1 cellular context compared by ENCODE assay signal in the genomic region with DNA sequence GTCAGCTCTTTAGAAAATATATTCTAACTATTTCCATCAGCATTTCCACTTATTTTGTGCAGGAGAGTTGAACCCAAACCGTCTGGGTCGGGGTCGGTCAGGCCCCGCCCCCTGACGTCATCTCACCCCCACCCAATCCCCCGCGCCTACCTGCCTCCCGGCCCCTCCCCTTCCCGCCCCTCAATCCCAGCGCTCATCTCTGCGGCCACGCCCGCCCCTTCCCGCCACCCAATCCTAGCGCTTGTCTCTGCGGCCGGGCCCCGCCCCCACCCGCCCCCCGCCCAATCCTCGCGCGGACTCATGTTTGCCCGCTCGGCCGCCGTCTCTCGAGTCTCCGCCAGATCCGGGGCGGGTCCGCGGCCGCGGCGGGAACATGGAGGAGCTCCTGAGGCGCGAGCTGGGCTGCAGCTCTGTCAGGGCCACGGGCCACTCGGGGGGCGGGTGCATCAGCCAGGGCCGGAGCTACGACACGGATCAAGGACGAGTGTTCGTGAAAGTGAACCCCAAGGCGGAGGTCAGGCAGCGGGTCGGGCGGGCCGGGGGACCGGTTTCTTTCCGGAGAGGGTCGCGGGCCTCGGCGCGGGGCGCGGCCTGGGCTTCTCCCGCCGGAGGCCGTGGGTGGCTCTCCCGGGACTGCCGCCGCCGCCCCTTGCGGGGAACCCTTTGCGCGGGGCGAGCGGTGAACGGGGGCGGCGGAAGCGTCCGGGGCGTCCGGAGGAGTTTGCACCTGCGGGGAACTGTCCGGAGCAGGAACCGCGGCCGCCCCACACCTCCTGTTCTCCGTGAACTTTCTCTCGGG.
TF ChIP-seq lines count a peak whose summit lies in the region.

A gene with protein sequence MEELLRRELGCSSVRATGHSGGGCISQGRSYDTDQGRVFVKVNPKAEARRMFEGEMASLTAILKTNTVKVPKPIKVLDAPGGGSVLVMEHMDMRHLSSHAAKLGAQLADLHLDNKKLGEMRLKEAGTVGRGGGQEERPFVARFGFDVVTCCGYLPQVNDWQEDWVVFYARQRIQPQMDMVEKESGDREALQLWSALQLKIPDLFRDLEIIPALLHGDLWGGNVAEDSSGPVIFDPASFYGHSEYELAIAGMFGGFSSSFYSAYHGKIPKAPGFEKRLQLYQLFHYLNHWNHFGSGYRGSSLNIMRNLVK (plus strand): TSS at position 324 of the 799 bp plus-strand sequence. CDS start 50 bp downstream, at position 374.

TF ChIP-seq in HepG2, 621 proteins besides CTCF, POLR2A, EP300 and RAD21 (continued from another document and continues in another):
- TF ChIP-seq, protein P1, sequence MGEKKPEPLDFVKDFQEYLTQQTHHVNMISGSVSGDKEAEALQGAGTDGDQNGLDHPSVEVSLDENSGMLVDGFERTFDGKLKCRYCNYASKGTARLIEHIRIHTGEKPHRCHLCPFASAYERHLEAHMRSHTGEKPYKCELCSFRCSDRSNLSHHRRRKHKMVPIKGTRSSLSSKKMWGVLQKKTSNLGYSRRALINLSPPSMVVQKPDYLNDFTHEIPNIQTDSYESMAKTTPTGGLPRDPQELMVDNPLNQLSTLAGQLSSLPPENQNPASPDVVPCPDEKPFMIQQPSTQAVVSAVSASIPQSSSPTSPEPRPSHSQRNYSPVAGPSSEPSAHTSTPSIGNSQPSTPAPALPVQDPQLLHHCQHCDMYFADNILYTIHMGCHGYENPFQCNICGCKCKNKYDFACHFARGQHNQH (CRISPR knock-in tag; IDR thresholded peaks at IDR 0.05): no peak
- peak; percentile 51; the same call in 1 of the 2 replicates for TF ChIP-seq ZNF558 (CRISPR knock-in tag; IDR thresholded peaks at IDR 0.05; ENCODE audit: borderline replicate concordance)
- TF ChIP-seq, protein P2, sequence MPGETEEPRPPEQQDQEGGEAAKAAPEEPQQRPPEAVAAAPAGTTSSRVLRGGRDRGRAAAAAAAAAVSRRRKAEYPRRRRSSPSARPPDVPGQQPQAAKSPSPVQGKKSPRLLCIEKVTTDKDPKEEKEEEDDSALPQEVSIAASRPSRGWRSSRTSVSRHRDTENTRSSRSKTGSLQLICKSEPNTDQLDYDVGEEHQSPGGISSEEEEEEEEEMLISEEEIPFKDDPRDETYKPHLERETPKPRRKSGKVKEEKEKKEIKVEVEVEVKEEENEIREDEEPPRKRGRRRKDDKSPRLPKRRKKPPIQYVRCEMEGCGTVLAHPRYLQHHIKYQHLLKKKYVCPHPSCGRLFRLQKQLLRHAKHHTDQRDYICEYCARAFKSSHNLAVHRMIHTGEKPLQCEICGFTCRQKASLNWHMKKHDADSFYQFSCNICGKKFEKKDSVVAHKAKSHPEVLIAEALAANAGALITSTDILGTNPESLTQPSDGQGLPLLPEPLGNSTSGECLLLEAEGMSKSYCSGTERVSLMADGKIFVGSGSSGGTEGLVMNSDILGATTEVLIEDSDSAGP (CRISPR knock-in tag; IDR thresholded peaks at IDR 0.05; ENCODE audit: borderline replicate concordance): peak; percentile 28
- no peak for TF ChIP-seq BORCS8-MEF2B (CRISPR knock-in tag; IDR thresholded peaks at IDR 0.05)
- TF ChIP-seq, protein P3, sequence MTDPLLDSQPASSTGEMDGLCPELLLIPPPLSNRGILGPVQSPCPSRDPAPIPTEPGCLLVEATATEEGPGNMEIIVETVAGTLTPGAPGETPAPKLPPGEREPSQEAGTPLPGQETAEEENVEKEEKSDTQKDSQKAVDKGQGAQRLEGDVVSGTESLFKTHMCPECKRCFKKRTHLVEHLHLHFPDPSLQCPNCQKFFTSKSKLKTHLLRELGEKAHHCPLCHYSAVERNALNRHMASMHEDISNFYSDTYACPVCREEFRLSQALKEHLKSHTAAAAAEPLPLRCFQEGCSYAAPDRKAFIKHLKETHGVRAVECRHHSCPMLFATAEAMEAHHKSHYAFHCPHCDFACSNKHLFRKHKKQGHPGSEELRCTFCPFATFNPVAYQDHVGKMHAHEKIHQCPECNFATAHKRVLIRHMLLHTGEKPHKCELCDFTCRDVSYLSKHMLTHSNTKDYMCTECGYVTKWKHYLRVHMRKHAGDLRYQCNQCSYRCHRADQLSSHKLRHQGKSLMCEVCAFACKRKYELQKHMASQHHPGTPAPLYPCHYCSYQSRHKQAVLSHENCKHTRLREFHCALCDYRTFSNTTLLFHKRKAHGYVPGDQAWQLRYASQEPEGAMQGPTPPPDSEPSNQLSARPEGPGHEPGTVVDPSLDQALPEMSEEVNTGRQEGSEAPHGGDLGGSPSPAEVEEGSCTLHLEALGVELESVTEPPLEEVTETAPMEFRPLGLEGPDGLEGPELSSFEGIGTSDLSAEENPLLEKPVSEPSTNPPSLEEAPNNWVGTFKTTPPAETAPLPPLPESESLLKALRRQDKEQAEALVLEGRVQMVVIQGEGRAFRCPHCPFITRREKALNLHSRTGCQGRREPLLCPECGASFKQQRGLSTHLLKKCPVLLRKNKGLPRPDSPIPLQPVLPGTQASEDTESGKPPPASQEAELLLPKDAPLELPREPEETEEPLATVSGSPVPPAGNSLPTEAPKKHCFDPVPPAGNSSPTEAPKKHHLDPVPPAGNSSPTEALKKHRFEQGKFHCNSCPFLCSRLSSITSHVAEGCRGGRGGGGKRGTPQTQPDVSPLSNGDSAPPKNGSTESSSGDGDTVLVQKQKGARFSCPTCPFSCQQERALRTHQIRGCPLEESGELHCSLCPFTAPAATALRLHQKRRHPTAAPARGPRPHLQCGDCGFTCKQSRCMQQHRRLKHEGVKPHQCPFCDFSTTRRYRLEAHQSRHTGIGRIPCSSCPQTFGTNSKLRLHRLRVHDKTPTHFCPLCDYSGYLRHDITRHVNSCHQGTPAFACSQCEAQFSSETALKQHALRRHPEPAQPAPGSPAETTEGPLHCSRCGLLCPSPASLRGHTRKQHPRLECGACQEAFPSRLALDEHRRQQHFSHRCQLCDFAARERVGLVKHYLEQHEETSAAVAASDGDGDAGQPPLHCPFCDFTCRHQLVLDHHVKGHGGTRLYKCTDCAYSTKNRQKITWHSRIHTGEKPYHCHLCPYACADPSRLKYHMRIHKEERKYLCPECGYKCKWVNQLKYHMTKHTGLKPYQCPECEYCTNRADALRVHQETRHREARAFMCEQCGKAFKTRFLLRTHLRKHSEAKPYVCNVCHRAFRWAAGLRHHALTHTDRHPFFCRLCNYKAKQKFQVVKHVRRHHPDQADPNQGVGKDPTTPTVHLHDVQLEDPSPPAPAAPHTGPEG (CRISPR knock-in tag; IDR thresholded peaks at IDR 0.05): peak; percentile 66; the same call in 1 of the 2 replicates
- TF ChIP-seq, protein P4, sequence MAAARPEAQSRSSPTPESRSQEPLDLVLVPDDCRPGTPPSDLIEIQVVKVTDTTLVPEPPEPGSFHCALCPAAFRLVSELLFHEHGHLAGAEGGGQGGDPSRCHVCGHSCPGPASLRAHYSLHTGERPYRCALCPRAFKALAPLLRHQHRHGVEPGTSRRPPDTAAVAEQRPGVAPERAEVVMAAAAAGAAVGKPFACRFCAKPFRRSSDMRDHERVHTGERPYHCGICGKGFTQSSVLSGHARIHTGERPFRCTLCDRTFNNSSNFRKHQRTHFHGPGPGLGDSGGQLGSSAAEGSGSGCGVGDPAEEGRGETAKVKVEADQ (CRISPR knock-in tag; IDR thresholded peaks at IDR 0.05; ENCODE audit: borderline replicate concordance): peak; percentile 68; the same call in 1 of the 2 replicates
- no peak for TF ChIP-seq SIX4 (CRISPR knock-in tag; IDR thresholded peaks at IDR 0.05)
- TF ChIP-seq ZNF790 (CRISPR knock-in tag; IDR thresholded peaks at IDR 0.05; ENCODE audit: borderline replicate concordance): peak; percentile 72; the same call in 1 of the 2 replicates
- TF ChIP-seq, protein P5, sequence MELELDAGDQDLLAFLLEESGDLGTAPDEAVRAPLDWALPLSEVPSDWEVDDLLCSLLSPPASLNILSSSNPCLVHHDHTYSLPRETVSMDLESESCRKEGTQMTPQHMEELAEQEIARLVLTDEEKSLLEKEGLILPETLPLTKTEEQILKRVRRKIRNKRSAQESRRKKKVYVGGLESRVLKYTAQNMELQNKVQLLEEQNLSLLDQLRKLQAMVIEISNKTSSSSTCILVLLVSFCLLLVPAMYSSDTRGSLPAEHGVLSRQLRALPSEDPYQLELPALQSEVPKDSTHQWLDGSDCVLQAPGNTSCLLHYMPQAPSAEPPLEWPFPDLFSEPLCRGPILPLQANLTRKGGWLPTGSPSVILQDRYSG (CRISPR knock-in tag; IDR thresholded peaks at IDR 0.05): no peak
- peak; percentile 75 for TF ChIP-seq ZFY (CRISPR knock-in tag; IDR thresholded peaks at IDR 0.05)
- TF ChIP-seq, protein P6, sequence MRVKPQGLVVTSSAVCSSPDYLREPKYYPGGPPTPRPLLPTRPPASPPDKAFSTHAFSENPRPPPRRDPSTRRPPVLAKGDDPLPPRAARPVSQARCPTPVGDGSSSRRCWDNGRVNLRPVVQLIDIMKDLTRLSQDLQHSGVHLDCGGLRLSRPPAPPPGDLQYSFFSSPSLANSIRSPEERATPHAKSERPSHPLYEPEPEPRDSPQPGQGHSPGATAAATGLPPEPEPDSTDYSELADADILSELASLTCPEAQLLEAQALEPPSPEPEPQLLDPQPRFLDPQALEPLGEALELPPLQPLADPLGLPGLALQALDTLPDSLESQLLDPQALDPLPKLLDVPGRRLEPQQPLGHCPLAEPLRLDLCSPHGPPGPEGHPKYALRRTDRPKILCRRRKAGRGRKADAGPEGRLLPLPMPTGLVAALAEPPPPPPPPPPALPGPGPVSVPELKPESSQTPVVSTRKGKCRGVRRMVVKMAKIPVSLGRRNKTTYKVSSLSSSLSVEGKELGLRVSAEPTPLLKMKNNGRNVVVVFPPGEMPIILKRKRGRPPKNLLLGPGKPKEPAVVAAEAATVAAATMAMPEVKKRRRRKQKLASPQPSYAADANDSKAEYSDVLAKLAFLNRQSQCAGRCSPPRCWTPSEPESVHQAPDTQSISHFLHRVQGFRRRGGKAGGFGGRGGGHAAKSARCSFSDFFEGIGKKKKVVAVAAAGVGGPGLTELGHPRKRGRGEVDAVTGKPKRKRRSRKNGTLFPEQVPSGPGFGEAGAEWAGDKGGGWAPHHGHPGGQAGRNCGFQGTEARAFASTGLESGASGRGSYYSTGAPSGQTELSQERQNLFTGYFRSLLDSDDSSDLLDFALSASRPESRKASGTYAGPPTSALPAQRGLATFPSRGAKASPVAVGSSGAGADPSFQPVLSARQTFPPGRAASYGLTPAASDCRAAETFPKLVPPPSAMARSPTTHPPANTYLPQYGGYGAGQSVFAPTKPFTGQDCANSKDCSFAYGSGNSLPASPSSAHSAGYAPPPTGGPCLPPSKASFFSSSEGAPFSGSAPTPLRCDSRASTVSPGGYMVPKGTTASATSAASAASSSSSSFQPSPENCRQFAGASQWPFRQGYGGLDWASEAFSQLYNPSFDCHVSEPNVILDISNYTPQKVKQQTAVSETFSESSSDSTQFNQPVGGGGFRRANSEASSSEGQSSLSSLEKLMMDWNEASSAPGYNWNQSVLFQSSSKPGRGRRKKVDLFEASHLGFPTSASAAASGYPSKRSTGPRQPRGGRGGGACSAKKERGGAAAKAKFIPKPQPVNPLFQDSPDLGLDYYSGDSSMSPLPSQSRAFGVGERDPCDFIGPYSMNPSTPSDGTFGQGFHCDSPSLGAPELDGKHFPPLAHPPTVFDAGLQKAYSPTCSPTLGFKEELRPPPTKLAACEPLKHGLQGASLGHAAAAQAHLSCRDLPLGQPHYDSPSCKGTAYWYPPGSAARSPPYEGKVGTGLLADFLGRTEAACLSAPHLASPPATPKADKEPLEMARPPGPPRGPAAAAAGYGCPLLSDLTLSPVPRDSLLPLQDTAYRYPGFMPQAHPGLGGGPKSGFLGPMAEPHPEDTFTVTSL (CRISPR knock-in tag; IDR thresholded peaks at IDR 0.05; ENCODE audit: borderline replicate concordance): no peak
- TF ChIP-seq ZFP41 (CRISPR knock-in tag; IDR thresholded peaks at IDR 0.05; ENCODE audit: borderline replicate concordance): no peak
- no peak for TF ChIP-seq TBX2 (CRISPR knock-in tag; IDR thresholded peaks at IDR 0.05; ENCODE audit: borderline replicate concordance)
- TF ChIP-seq TAF1 (CRISPR knock-in tag; IDR thresholded peaks at IDR 0.05): peak; percentile 66; the same call in 1 of the 2 replicates
- TF ChIP-seq SNRNP70 (IDR thresholded peaks at IDR 0.05; ENCODE audit: low read depth, low read length): no peak
- peak; percentile 91 for TF ChIP-seq TMF1 (CRISPR knock-in tag; IDR thresholded peaks at IDR 0.05; ENCODE audit: low read depth)
- peak; percentile 80 for TF ChIP-seq SIN3B (IDR thresholded peaks at IDR 0.05; ENCODE audit: low read length)
- TF ChIP-seq U2AF1 (optimal IDR thresholded peaks at IDR 0.05; ENCODE audit: low read depth, low read length): no peak
- TF ChIP-seq, protein P7, sequence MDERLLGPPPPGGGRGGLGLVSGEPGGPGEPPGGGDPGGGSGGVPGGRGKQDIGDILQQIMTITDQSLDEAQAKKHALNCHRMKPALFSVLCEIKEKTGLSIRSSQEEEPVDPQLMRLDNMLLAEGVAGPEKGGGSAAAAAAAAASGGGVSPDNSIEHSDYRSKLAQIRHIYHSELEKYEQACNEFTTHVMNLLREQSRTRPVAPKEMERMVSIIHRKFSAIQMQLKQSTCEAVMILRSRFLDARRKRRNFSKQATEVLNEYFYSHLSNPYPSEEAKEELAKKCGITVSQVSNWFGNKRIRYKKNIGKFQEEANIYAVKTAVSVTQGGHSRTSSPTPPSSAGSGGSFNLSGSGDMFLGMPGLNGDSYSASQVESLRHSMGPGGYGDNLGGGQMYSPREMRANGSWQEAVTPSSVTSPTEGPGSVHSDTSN (CRISPR knock-in tag; IDR thresholded peaks at IDR 0.05): no peak
- TF ChIP-seq GTF3A (CRISPR knock-in tag; conservative IDR thresholded peaks at IDR 0.05): no peak
- peak; percentile 49; the same call in 1 of the 2 replicates for TF ChIP-seq SPEN (CRISPR knock-in tag; IDR thresholded peaks at IDR 0.05; ENCODE audit: low read depth)
- TF ChIP-seq ZNF619 (CRISPR knock-in tag; IDR thresholded peaks at IDR 0.05): no peak
- TF ChIP-seq NCOA1 (CRISPR knock-in tag; IDR thresholded peaks at IDR 0.05): no peak; the same call in 1 of the 2 replicates
- 0 out of 2 replicates have a peak, but pooled peaks have one; percentile 75 for TF ChIP-seq ZNF446 (CRISPR knock-in tag; IDR thresholded peaks at IDR 0.05)
- TF ChIP-seq GATAD2A (CRISPR knock-in tag; IDR thresholded peaks at IDR 0.05): no peak; the same call in 1 of the 2 replicates
- peak; percentile 61; the same call in 1 of the 2 replicates for TF ChIP-seq ZFP82 (CRISPR knock-in tag; IDR thresholded peaks at IDR 0.05; ENCODE audit: borderline replicate concordance)
- no peak for TF ChIP-seq ONECUT2 (CRISPR knock-in tag; IDR thresholded peaks at IDR 0.05)
- TF ChIP-seq THAP11 (CRISPR knock-in tag; IDR thresholded peaks at IDR 0.05): 0 out of 2 replicates have a peak, but pooled peaks have one; percentile 36
- no peak for TF ChIP-seq ZNF260 (CRISPR knock-in tag; IDR thresholded peaks at IDR 0.05; ENCODE audit: borderline replicate concordance, low read depth)
- no peak for TF ChIP-seq ZNF33A (CRISPR knock-in tag; IDR thresholded peaks at IDR 0.05; ENCODE audit: borderline replicate concordance)
- peak; percentile 76 for TF ChIP-seq RBFOX2 (IDR thresholded peaks at IDR 0.05; ENCODE audit: low read depth, low read length)
- no peak for TF ChIP-seq ZNF761 (CRISPR knock-in tag; conservative IDR thresholded peaks at IDR 0.05)
- TF ChIP-seq HOXA3 (CRISPR knock-in tag; IDR thresholded peaks at IDR 0.05): peak; percentile 39; the same call in 1 of the 2 replicates
